In the genomic region with DNA sequence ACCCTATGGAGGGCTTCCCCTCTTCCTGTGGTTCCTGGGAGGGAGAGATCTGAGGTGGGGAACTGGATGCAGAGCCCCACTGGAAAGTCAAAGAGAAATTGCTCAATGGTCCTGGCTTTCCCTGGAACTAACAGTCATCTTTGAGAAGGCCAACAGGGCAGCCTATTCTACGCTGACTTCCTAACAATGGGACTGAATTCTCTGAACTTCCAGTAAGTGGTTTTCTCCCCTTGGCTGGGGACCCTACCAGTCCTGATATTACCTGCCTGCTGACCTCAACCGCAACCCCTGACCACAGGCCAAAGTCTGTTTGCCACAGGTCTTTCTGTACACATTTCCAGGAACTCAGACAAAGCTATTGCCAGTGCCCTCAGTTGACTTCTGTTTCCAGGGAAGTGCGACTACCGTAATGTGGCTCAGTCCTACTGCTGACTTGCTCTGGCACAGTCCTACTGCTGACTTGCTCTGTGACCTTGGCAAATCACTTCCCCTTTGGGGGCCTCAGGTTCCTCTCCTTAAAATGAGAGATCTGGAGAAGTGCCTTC, we compare ENCODE assay signal across 1 cellular context.
TF ChIP-seq lines count a peak whose summit lies in the region.

No MANE protein-coding gene starts in this region.

TF ChIP-seq in HepG2, 621 proteins besides CTCF, POLR2A, EP300 and RAD21 (continued from another document and continues in another):
- TF ChIP-seq, protein P1, sequence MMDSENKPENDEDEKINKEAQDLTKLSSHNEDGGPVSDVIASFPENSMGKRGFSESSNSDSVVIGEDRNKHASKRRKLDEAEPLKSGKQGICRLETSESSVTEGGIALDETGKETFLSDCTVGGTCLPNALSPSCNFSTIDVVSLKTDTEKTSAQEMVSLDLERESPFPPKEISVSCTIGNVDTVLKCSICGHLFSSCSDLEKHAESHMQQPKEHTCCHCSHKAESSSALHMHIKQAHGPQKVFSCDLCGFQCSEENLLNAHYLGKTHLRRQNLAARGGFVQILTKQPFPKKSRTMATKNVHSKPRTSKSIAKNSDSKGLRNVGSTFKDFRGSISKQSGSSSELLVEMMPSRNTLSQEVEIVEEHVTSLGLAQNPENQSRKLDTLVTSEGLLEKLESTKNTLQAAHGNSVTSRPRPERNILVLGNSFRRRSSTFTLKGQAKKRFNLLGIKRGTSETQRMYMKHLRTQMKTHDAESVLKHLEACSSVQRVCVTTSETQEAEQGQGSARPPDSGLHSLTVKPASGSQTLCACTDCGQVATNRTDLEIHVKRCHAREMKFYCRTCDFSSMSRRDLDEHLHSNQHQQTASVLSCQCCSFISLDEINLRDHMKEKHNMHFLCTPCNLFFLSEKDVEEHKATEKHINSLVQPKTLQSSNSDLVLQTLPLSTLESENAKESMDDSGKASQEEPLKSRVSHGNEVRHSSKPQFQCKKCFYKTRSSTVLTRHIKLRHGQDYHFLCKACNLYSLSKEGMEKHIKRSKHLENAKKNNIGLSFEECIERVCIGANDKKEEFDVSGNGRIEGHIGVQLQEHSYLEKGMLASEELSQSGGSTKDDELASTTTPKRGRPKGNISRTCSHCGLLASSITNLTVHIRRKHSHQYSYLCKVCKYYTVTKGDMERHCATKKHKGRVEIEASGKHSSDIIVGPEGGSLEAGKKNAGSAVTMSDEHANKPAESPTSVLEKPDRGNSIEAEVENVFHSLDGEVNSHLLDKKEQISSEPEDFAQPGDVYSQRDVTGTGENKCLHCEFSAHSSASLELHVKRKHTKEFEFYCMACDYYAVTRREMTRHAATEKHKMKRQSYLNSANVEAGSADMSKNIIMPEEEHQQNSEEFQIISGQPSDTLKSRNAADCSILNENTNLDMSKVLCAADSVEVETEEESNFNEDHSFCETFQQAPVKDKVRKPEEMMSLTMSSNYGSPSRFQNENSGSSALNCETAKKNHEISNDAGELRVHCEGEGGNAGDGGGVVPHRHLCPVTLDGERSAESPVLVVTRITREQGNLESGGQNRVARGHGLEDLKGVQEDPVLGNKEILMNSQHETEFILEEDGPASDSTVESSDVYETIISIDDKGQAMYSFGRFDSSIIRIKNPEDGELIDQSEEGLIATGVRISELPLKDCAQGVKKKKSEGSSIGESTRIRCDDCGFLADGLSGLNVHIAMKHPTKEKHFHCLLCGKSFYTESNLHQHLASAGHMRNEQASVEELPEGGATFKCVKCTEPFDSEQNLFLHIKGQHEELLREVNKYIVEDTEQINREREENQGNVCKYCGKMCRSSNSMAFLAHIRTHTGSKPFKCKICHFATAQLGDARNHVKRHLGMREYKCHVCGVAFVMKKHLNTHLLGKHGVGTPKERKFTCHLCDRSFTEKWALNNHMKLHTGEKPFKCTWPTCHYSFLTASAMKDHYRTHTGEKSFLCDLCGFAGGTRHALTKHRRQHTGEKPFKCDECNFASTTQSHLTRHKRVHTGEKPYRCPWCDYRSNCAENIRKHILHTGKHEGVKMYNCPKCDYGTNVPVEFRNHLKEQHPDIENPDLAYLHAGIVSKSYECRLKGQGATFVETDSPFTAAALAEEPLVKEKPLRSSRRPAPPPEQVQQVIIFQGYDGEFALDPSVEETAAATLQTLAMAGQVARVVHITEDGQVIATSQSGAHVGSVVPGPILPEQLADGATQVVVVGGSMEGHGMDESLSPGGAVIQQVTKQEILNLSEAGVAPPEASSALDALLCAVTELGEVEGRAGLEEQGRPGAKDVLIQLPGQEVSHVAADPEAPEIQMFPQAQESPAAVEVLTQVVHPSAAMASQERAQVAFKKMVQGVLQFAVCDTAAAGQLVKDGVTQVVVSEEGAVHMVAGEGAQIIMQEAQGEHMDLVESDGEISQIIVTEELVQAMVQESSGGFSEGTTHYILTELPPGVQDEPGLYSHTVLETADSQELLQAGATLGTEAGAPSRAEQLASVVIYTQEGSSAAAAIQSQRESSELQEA (CRISPR knock-in tag; IDR thresholded peaks at IDR 0.05; ENCODE audit: not compliant biosample characterization), result no peak
- TF ChIP-seq PLRG1 (conservative IDR thresholded peaks at IDR 0.05), result no peak
- TF ChIP-seq CAMTA2 (CRISPR knock-in tag; IDR thresholded peaks at IDR 0.05; ENCODE audit: borderline replicate concordance), result no peak
- TF ChIP-seq, protein P2, sequence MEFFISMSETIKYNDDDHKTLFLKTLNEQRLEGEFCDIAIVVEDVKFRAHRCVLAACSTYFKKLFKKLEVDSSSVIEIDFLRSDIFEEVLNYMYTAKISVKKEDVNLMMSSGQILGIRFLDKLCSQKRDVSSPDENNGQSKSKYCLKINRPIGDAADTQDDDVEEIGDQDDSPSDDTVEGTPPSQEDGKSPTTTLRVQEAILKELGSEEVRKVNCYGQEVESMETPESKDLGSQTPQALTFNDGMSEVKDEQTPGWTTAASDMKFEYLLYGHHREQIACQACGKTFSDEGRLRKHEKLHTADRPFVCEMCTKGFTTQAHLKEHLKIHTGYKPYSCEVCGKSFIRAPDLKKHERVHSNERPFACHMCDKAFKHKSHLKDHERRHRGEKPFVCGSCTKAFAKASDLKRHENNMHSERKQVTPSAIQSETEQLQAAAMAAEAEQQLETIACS (CRISPR knock-in tag; IDR thresholded peaks at IDR 0.05), result no peak
- TF ChIP-seq PHB2 (IDR thresholded peaks at IDR 0.05; ENCODE audit: partially characterized antibody), result no peak
- TF ChIP-seq RFX1 (IDR thresholded peaks at IDR 0.05), result no peak
- peak; percentile 89; the same call in 1 of the 2 replicates for TF ChIP-seq ZNF350 (CRISPR knock-in tag; IDR thresholded peaks at IDR 0.05; ENCODE audit: borderline replicate concordance, low read depth)
- TF ChIP-seq, protein P3, sequence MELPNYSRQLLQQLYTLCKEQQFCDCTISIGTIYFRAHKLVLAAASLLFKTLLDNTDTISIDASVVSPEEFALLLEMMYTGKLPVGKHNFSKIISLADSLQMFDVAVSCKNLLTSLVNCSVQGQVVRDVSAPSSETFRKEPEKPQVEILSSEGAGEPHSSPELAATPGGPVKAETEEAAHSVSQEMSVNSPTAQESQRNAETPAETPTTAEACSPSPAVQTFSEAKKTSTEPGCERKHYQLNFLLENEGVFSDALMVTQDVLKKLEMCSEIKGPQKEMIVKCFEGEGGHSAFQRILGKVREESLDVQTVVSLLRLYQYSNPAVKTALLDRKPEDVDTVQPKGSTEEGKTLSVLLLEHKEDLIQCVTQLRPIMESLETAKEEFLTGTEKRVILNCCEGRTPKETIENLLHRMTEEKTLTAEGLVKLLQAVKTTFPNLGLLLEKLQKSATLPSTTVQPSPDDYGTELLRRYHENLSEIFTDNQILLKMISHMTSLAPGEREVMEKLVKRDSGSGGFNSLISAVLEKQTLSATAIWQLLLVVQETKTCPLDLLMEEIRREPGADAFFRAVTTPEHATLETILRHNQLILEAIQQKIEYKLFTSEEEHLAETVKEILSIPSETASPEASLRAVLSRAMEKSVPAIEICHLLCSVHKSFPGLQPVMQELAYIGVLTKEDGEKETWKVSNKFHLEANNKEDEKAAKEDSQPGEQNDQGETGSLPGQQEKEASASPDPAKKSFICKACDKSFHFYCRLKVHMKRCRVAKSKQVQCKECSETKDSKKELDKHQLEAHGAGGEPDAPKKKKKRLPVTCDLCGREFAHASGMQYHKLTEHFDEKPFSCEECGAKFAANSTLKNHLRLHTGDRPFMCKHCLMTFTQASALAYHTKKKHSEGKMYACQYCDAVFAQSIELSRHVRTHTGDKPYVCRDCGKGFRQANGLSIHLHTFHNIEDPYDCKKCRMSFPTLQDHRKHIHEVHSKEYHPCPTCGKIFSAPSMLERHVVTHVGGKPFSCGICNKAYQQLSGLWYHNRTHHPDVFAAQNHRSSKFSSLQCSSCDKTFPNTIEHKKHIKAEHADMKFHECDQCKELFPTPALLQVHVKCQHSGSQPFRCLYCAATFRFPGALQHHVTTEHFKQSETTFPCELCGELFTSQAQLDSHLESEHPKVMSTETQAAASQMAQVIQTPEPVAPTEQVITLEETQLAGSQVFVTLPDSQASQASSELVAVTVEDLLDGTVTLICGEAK (IDR thresholded peaks at IDR 0.05), result no peak
- TF ChIP-seq, protein P3 (CRISPR knock-in tag; IDR thresholded peaks at IDR 0.05), result peak; percentile 68; the same call in 1 of the 2 replicates
- no peak for TF ChIP-seq MAZ (IDR thresholded peaks at IDR 0.05; ENCODE audit: borderline replicate concordance, low read depth, low read length)
- no peak; the same call in 1 of the 2 replicates for TF ChIP-seq MAZ (CRISPR knock-in tag; IDR thresholded peaks at IDR 0.05; ENCODE audit: low read depth)
- TF ChIP-seq SNAI1 (CRISPR knock-in tag; IDR thresholded peaks at IDR 0.05; ENCODE audit: borderline replicate concordance), result no peak
- no peak for TF ChIP-seq HNRNPK (IDR thresholded peaks at IDR 0.05; ENCODE audit: low read depth, low read length, poor library complexity, severe bottlenecking)
- no peak for TF ChIP-seq POLR2AphosphoS2 (IDR thresholded peaks at IDR 0.05; ENCODE audit: low read depth, low read length)
- TF ChIP-seq NFIB (CRISPR knock-in tag; IDR thresholded peaks at IDR 0.05; ENCODE audit: borderline replicate concordance), result no peak
- no peak for TF ChIP-seq ZNF780A (CRISPR knock-in tag; IDR thresholded peaks at IDR 0.05)
- no peak for TF ChIP-seq FOXP1 (IDR thresholded peaks at IDR 0.05)
- TF ChIP-seq FOXP1 (CRISPR knock-in tag; IDR thresholded peaks at IDR 0.05), result peak; percentile 89
- TF ChIP-seq FOXA3 (CRISPR knock-in tag; IDR thresholded peaks at IDR 0.05), result peak; percentile 94
- TF ChIP-seq, protein P4, sequence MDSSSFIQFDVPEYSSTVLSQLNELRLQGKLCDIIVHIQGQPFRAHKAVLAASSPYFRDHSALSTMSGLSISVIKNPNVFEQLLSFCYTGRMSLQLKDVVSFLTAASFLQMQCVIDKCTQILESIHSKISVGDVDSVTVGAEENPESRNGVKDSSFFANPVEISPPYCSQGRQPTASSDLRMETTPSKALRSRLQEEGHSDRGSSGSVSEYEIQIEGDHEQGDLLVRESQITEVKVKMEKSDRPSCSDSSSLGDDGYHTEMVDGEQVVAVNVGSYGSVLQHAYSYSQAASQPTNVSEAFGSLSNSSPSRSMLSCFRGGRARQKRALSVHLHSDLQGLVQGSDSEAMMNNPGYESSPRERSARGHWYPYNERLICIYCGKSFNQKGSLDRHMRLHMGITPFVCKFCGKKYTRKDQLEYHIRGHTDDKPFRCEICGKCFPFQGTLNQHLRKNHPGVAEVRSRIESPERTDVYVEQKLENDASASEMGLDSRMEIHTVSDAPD (CRISPR knock-in tag; IDR thresholded peaks at IDR 0.05), result peak; percentile 98
- peak; percentile 92 for TF ChIP-seq NR2C2 (CRISPR knock-in tag; IDR thresholded peaks at IDR 0.05; ENCODE audit: borderline replicate concordance)
- TF ChIP-seq U2AF2 (IDR thresholded peaks at IDR 0.05; ENCODE audit: low read depth, low read length), result no peak
- TF ChIP-seq, protein P5, sequence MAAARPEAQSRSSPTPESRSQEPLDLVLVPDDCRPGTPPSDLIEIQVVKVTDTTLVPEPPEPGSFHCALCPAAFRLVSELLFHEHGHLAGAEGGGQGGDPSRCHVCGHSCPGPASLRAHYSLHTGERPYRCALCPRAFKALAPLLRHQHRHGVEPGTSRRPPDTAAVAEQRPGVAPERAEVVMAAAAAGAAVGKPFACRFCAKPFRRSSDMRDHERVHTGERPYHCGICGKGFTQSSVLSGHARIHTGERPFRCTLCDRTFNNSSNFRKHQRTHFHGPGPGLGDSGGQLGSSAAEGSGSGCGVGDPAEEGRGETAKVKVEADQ (CRISPR knock-in tag; IDR thresholded peaks at IDR 0.05; ENCODE audit: borderline replicate concordance), result 0 out of 2 replicates have a peak, but pooled peaks have one; percentile 46
- TF ChIP-seq, protein P6, sequence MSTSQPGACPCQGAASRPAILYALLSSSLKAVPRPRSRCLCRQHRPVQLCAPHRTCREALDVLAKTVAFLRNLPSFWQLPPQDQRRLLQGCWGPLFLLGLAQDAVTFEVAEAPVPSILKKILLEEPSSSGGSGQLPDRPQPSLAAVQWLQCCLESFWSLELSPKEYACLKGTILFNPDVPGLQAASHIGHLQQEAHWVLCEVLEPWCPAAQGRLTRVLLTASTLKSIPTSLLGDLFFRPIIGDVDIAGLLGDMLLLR (CRISPR knock-in tag; IDR thresholded peaks at IDR 0.05), result no peak
- TF ChIP-seq ZNF10 (CRISPR knock-in tag; IDR thresholded peaks at IDR 0.05; ENCODE audit: borderline replicate concordance, low read depth), result no peak
- TF ChIP-seq SALL1 (CRISPR knock-in tag; IDR thresholded peaks at IDR 0.05), result peak; percentile 100
- TF ChIP-seq ZNF782 (CRISPR knock-in tag; IDR thresholded peaks at IDR 0.05; ENCODE audit: borderline replicate concordance), result peak; percentile 25; the same call in 1 of the 2 replicates
- TF ChIP-seq PTBP1 (IDR thresholded peaks at IDR 0.05; ENCODE audit: low read depth, low read length, poor library complexity, severe bottlenecking), result no peak
- peak; percentile 88 for TF ChIP-seq HHEX (CRISPR knock-in tag; IDR thresholded peaks at IDR 0.05)
- TF ChIP-seq, protein P7, sequence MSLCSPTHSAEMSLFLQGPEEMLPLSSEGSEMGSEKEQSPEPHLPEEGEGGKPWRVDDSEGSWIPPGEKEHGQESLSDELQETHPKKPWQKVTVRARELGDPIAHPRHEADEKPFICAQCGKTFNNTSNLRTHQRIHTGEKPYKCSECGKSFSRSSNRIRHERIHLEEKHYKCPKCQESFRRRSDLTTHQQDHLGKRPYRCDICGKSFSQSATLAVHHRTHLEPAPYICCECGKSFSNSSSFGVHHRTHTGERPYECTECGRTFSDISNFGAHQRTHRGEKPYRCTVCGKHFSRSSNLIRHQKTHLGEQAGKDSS (CRISPR knock-in tag; IDR thresholded peaks at IDR 0.05; ENCODE audit: borderline replicate concordance, low read depth), result 0 out of 2 replicates have a peak, but pooled peaks have one; percentile 22
- no peak for TF ChIP-seq ZBTB42 (CRISPR knock-in tag; IDR thresholded peaks at IDR 0.05)
- TF ChIP-seq ZNF234 (CRISPR knock-in tag; conservative IDR thresholded peaks at IDR 0.05), result no peak
